9 cellular contexts compared by ENCODE assay signal in genomic region chr17:31510273-31511175, GRCh38.
A peak's percentile ranks its signal among the peaks of the same experiment; 100 is the strongest.
DNase-seq lines count a peak whose midpoint lies in the region; ATAC-seq, FAIRE-seq and TF ChIP-seq lines count a peak whose summit lies in the region.
"Had no signal": no experiment of that assay in that cellular context is flagged by ENCODE, and none has a peak within 500 bp of the region (broad histone marks: within the 10 kb centered on the region; RNA-seq: fewer than 3 reads in every experiment).

No MANE protein-coding gene starts in this region.

- no peak overlapping the region for H2AFZ ChIP-seq in osteoblast (ENCODE audit: low read length)

- TF ChIP-seq CTCF in osteoblast (IDR thresholded peaks at IDR 0.05; ENCODE audit: extremely low read depth, low read depth, low read length) (no peak), GM10248 (IDR thresholded peaks at IDR 0.05; ENCODE audit: control extremely low read depth, extremely low read depth, low read depth, missing control alignments) (no peak)

- POLR2A ChIA-PET in CD4-positive, alpha-beta memory T cell (lab: Charles Lee; ENCODE audit: partially characterized antibody): interaction anchor here (0.8 to 11.1 kb wide), 7 partner anchors 11 to 73 kb away, joined by 3 to 332 read pairs (median 4); no protein-coding TSS in a partner anchor
- POLR2A ChIA-PET in T-cell (lab: Charles Lee) (interaction anchor here (0.6 to 3.2 kb wide), 3 partner anchors 7 to 217 kb away, joined by 3 to 18 read pairs (median 7); no protein-coding TSS in a partner anchor), GM10248 (lab: Yijun Ruan, JAX) (interaction anchor here (0.6 kb wide), 1 partner anchor 33 kb away, joined by 4 read pairs; no protein-coding TSS in a partner anchor)

- H3K79me2 ChIP-seq in osteoblast (ENCODE audit: insufficient read depth, low read length): no peaks in the 10 kb centered on the region

- no peaks in the 10 kb centered on the region for H3K9me3 Mint-ChIP-seq in CD4-positive, alpha-beta memory T cell
- H3K9me3 Mint-ChIP-seq in T-cell: no peaks in the 10 kb centered on the region

- H3K9ac ChIP-seq in duodenal mucosa (ENCODE audit: low read depth in 1 of 2, low read length in 2 of 2): peak overlapping the region; percentile 10 to 14

- no peaks in the 10 kb centered on the region for H3K9me3 ChIP-seq in CD4-positive, alpha-beta memory T cell (ENCODE audit: control insufficient read depth in 1 of 2, low read length in 2 of 2)
- H3K9me3 ChIP-seq in duodenal mucosa (ENCODE audit: control insufficient read depth in 1 of 2, low read length in 2 of 2) (no peaks in the 10 kb centered on the region), osteoblast (ENCODE audit: low read depth, low read length) (no peaks in the 10 kb centered on the region)

- H3K27me3 Mint-ChIP-seq in CD4-positive, alpha-beta memory T cell: no peaks in the 10 kb centered on the region
- no peaks in the 10 kb centered on the region for H3K27me3 Mint-ChIP-seq in T-cell

- H3K36me3 ChIP-seq in CD4-positive, alpha-beta memory T cell (ENCODE audit: insufficient read depth, low read length): no peaks in the 10 kb centered on the region
- peaks cover 0 to 7% of the 10 kb centered on the region in 2 donors for H3K36me3 ChIP-seq in duodenal mucosa (ENCODE audit: control insufficient read depth in 1 of 2, insufficient read depth in 2 of 2, low read length in 2 of 2)
- no peaks in the 10 kb centered on the region for H3K36me3 ChIP-seq in osteoblast (ENCODE audit: insufficient read depth, low read length)

- H3K27ac Mint-ChIP-seq in CD4-positive, alpha-beta memory T cell: peak overlapping the region; percentile 95 to 99 (median 98)
- peak overlapping the region; percentile 100 for H3K27ac Mint-ChIP-seq in T-cell

- peaks cover 36 to 78% (median 52%) of the 10 kb centered on the region in 4 donors for H3K4me1 Mint-ChIP-seq in CD4-positive, alpha-beta memory T cell
- H3K4me1 Mint-ChIP-seq in T-cell: peaks cover 70 to 80% (median 77%) of the 10 kb centered on the region in 3 donors

- H4K20me1 ChIP-seq in osteoblast (ENCODE audit: insufficient read depth, low read length): no peaks in the 10 kb centered on the region

- intact Hi-C loops in CD4-positive, alpha-beta memory T cell (cut with micrococcal nuclease): no loop called here

- no peaks in the 10 kb centered on the region for H3K27me3 ChIP-seq in CD4-positive, alpha-beta memory T cell (ENCODE audit: insufficient read depth, low read length)
- H3K27me3 ChIP-seq in duodenal mucosa (ENCODE audit: control insufficient read depth in 1 of 2, insufficient read depth in 2 of 2, low read length in 2 of 2): no peaks in the 10 kb centered on the region
- no peaks in the 10 kb centered on the region for H3K27me3 ChIP-seq in osteoblast (ENCODE audit: insufficient read depth, low read length)

- DNase-seq in CD4-positive, alpha-beta memory T cell: no peak
- DNase-seq in T-cell (peak in 3 of 34 experiments; percentile 26 to 43 (median 27)), osteoblast (ENCODE audit: insufficient read length, low spot score, missing footprints) (peak; percentile 87), NAMALWA (ENCODE audit: low spot score) (no peak), GM10248 (ENCODE audit: extremely low spot score) (no peak), urothelium cell line (ENCODE audit: low spot score) (no peak), NCI-H2227 treated with DMSO at 0.1 percent for 48 hours (lab: John Stamatoyannopoulos, UW) (no peak)

- no peak overlapping the region for H3K4me2 ChIP-seq in osteoblast (ENCODE audit: insufficient read depth, low read length)

- CTCF ChIA-PET in CD4-positive, alpha-beta memory T cell (lab: Charles Lee; ENCODE audit: partially characterized antibody): interaction anchor here (0.7 to 5.4 kb wide), 12 partner anchors 14 to 143 kb away, joined by 3 to 51 read pairs (median 4); no protein-coding TSS in a partner anchor
- CTCF ChIA-PET in T-cell (lab: Charles Lee) (interaction anchor here (0.8 to 3.7 kb wide), 6 partner anchors 15 to 75 kb away, joined by 3 to 33 read pairs (median 4); no protein-coding TSS in a partner anchor), GM10248 (lab: Yijun Ruan, JAX) (interaction anchor here (1.2 to 5.4 kb wide), 10 partner anchors 11 to 73 kb away, joined by 3 to 35 read pairs (median 12); no protein-coding TSS in a partner anchor)

- H3K4me3 Mint-ChIP-seq in CD4-positive, alpha-beta memory T cell: peak overlapping the region; percentile 36 to 98 (median 93)
- peak overlapping the region; percentile 83 to 90 (median 84) for H3K4me3 Mint-ChIP-seq in T-cell

- H3K36me3 Mint-ChIP-seq in CD4-positive, alpha-beta memory T cell: peaks cover 3 to 4% of the 10 kb centered on the region in 2 donors
- no peaks in the 10 kb centered on the region for H3K36me3 Mint-ChIP-seq in T-cell

- peaks cover 58% of the 10 kb centered on the region for H3K4me1 ChIP-seq in CD4-positive, alpha-beta memory T cell (ENCODE audit: insufficient read depth, low read length)
- H3K4me1 ChIP-seq in duodenal mucosa (ENCODE audit: control insufficient read depth in 1 of 2, insufficient read depth in 2 of 2, low read length in 2 of 2) (peaks cover 39 to 43% of the 10 kb centered on the region in 2 donors), osteoblast (ENCODE audit: insufficient read depth, low read length) (peaks cover 7% of the 10 kb centered on the region)

- H3K27ac ChIP-seq in CD4-positive, alpha-beta memory T cell (ENCODE audit: low read depth, low read length): peak overlapping the region; percentile 72
- H3K27ac ChIP-seq in duodenal mucosa (ENCODE audit: low read depth, low read length): no peak overlapping the region
- no peak overlapping the region for H3K27ac ChIP-seq in osteoblast (ENCODE audit: low read depth, low read length)
- H3K27ac ChIP-seq: VCaP had no signal

- no peak for ATAC-seq in T-cell (replicated peaks in 1 of 4)

- no peak for FAIRE-seq in urothelium cell line (lab: Jason Lieb, UNC)

- H3K4me3 ChIP-seq in CD4-positive, alpha-beta memory T cell (ENCODE audit: low read length in 2 of 2): peak overlapping the region in 1 of 2 donors; percentile 42
- H3K4me3 ChIP-seq in duodenal mucosa (ENCODE audit: low read depth in 1 of 2, low read length in 2 of 2) (peak overlapping the region; percentile 29 to 42), osteoblast (ENCODE audit: insufficient read depth, low read length) (no peak overlapping the region)
